Comparison of ENCODE assay signal across 8 cellular contexts in genomic region chr3:122255757-122256439, GRCh38.
DNase-seq lines count a peak whose midpoint lies in the region; ATAC-seq and TF ChIP-seq lines count a peak whose summit lies in the region.

No MANE protein-coding gene starts in this region.

- H3K27me3 ChIP-seq in GM23338 (ENCODE audit: insufficient read depth) = no peaks in the 10 kb centered on the region

- peak; percentile 59 for ATAC-seq in activated CD8-positive, alpha-beta memory T cell treated with anti-CD3 and anti-CD28 coated beads, Interleukin-2, amount 10 ng/mL, durations not matched to agents 7 days and 5 days
- ATAC-seq in GM23338 (no peak), omental fat pad (ENCODE audit: low FRiP score) (no peak)
- peak; percentile 91 for ATAC-seq in stimulated activated effector memory CD8-positive, alpha-beta T cell treated with anti-CD3 and anti-CD28 coated beads, Interleukin-12 subunit alpha, Interleukin-12 subunit beta, amount 100 ng/mL, for 72 hours

- H3K9me2 ChIP-seq in GM23338 (ENCODE audit: insufficient read depth) = peaks cover 7% of the 10 kb centered on the region; the same call in 1 of the 2 replicates

- no peak overlapping the region for H3K4me3 Mint-ChIP-seq in activated CD8-positive, alpha-beta memory T cell treated with anti-CD3 and anti-CD28 coated beads, Interleukin-2, amount 10 ng/mL, durations not matched to agents 7 days and 5 days
- H3K4me3 Mint-ChIP-seq in GM23338 = no peak overlapping the region
- no peak overlapping the region for H3K4me3 Mint-ChIP-seq in stimulated activated effector memory CD8-positive, alpha-beta T cell treated with anti-CD3 and anti-CD28 coated beads, Interleukin-12 subunit alpha, Interleukin-12 subunit beta, amount 100 ng/mL, for 72 hours

- TF ChIP-seq CTCF in GM23338 (conservative IDR thresholded peaks at IDR 0.05; ENCODE audit: low read depth in 2 of 2) = no peak
- TF ChIP-seq CTCF in omental fat pad (IDR thresholded peaks at IDR 0.05) = no peak

- no peak overlapping the region for H3K4me2 ChIP-seq in GM23338

- no peaks in the 10 kb centered on the region for H4K20me1 ChIP-seq in GM23338 (replicated peaks; ENCODE audit: insufficient read depth)

- no peaks in the 10 kb centered on the region for H3K4me1 ChIP-seq in GM23338 (ENCODE audit: insufficient read depth)

- no peak for DNase-seq in activated CD8-positive, alpha-beta memory T cell treated with anti-CD3 and anti-CD28 coated beads, Interleukin-2, amount 10 ng/mL, durations not matched to agents 7 days and 5 days
- no peak for DNase-seq in activated CD8-positive, alpha-beta memory T cell treated with anti-CD3 and anti-CD28 coated beads, Interleukin-2, amount 50 U/mL, for 48 hours
- DNase-seq in GM23338 (ENCODE audit: low spot score) (no peak), M059J (ENCODE audit: low read depth) (peak; percentile 18), omental fat pad (ENCODE audit: low spot score) (no peak), NCI-H82 (lab: John Stamatoyannopoulos, UW) (no peak)
- no peak for DNase-seq in stimulated activated effector memory CD8-positive, alpha-beta T cell treated with anti-CD3 and anti-CD28 coated beads, Interleukin-12 subunit alpha, Interleukin-12 subunit beta, amount 100 ng/mL, for 72 hours (ENCODE audit: low spot score in 2 of 2)
- DNase-seq in activated naive CD4-positive, alpha-beta T cell (lab: John Stamatoyannopoulos, UW) = no peak

- H3K4me1 Mint-ChIP-seq in activated CD8-positive, alpha-beta memory T cell treated with anti-CD3 and anti-CD28 coated beads, Interleukin-2, amount 10 ng/mL, durations not matched to agents 7 days and 5 days = peaks cover 20% of the 10 kb centered on the region
- H3K4me1 Mint-ChIP-seq in GM23338 = no peaks in the 10 kb centered on the region
- H3K4me1 Mint-ChIP-seq in stimulated activated effector memory CD8-positive, alpha-beta T cell treated with anti-CD3 and anti-CD28 coated beads, Interleukin-12 subunit alpha, Interleukin-12 subunit beta, amount 100 ng/mL, for 72 hours = peaks cover 26% of the 10 kb centered on the region

- no peak overlapping the region for H3K27ac ChIP-seq in GM23338 (ENCODE audit: low read depth)

- no peaks in the 10 kb centered on the region for H3K79me2 ChIP-seq in GM23338 (replicated peaks; ENCODE audit: insufficient read depth)

- no peak overlapping the region for H3K4me3 ChIP-seq in GM23338

- H3F3A ChIP-seq in GM23338 (replicated peaks; ENCODE audit: low read depth) = no peaks in the 10 kb centered on the region

- no peaks in the 10 kb centered on the region for H3K9me3 Mint-ChIP-seq in activated CD8-positive, alpha-beta memory T cell treated with anti-CD3 and anti-CD28 coated beads, Interleukin-2, amount 10 ng/mL, durations not matched to agents 7 days and 5 days (ENCODE audit: low read depth)
- no peaks in the 10 kb centered on the region for H3K9me3 Mint-ChIP-seq in GM23338
- no peaks in the 10 kb centered on the region for H3K9me3 Mint-ChIP-seq in stimulated activated effector memory CD8-positive, alpha-beta T cell treated with anti-CD3 and anti-CD28 coated beads, Interleukin-12 subunit alpha, Interleukin-12 subunit beta, amount 100 ng/mL, for 72 hours

- no peaks in the 10 kb centered on the region for H3K36me3 Mint-ChIP-seq in activated CD8-positive, alpha-beta memory T cell treated with anti-CD3 and anti-CD28 coated beads, Interleukin-2, amount 10 ng/mL, durations not matched to agents 7 days and 5 days
- H3K36me3 Mint-ChIP-seq in GM23338 (ENCODE audit: low read depth) = no peaks in the 10 kb centered on the region
- no peaks in the 10 kb centered on the region for H3K36me3 Mint-ChIP-seq in stimulated activated effector memory CD8-positive, alpha-beta T cell treated with anti-CD3 and anti-CD28 coated beads, Interleukin-12 subunit alpha, Interleukin-12 subunit beta, amount 100 ng/mL, for 72 hours

- CTCF ChIA-PET in activated CD8-positive, alpha-beta memory T cell treated with anti-CD3 and anti-CD28 coated beads, Interleukin-2, amount 10 ng/mL, durations not matched to agents 7 days and 5 days (lab: Charles Lee) = interaction anchor here (0.8 to 4.6 kb wide), 5 partner anchors 10 to 709 kb away, joined by 3 to 29 read pairs (median 3); no protein-coding TSS in a partner anchor

- H2AFZ ChIP-seq in GM23338 = no peak overlapping the region

- H3K27ac Mint-ChIP-seq in activated CD8-positive, alpha-beta memory T cell treated with anti-CD3 and anti-CD28 coated beads, Interleukin-2, amount 10 ng/mL, durations not matched to agents 7 days and 5 days = no peak overlapping the region
- peak overlapping the region; percentile 26; the same call in 1 of the 2 replicates for H3K27ac Mint-ChIP-seq in GM23338
- H3K27ac Mint-ChIP-seq in stimulated activated effector memory CD8-positive, alpha-beta T cell treated with anti-CD3 and anti-CD28 coated beads, Interleukin-12 subunit alpha, Interleukin-12 subunit beta, amount 100 ng/mL, for 72 hours = peak overlapping the region; percentile 38

- peaks cover 4% of the 10 kb centered on the region for H3K27me3 Mint-ChIP-seq in activated CD8-positive, alpha-beta memory T cell treated with anti-CD3 and anti-CD28 coated beads, Interleukin-2, amount 10 ng/mL, durations not matched to agents 7 days and 5 days
- peaks cover 2% of the 10 kb centered on the region for H3K27me3 Mint-ChIP-seq in GM23338 (ENCODE audit: insufficient read depth, low read depth, poor library complexity)

- no peaks in the 10 kb centered on the region for H3K36me3 ChIP-seq in GM23338 (ENCODE audit: insufficient read depth)

TF ChIP-seq in GM23338, 12 proteins besides CTCF, POLR2A, EP300 and RAD21 (continues in another document):
- TF ChIP-seq POLR2AphosphoS5 (IDR thresholded peaks at IDR 0.05; ENCODE audit: low read depth) = no peak
- no peak for TF ChIP-seq ZNF331 (CRISPR knock-in tag; IDR thresholded peaks at IDR 0.05; ENCODE audit: low read depth)
- no peak for TF ChIP-seq CREB1 (CRISPR knock-in tag; IDR thresholded peaks at IDR 0.05; ENCODE audit: low read depth)
- TF ChIP-seq JUNB (IDR thresholded peaks at IDR 0.05; ENCODE audit: unreplicated experiment) = no peak
- no peak for TF ChIP-seq EZH2 (IDR thresholded peaks at IDR 0.05; ENCODE audit: low read depth, unreplicated experiment)
- TF ChIP-seq, protein P1, sequence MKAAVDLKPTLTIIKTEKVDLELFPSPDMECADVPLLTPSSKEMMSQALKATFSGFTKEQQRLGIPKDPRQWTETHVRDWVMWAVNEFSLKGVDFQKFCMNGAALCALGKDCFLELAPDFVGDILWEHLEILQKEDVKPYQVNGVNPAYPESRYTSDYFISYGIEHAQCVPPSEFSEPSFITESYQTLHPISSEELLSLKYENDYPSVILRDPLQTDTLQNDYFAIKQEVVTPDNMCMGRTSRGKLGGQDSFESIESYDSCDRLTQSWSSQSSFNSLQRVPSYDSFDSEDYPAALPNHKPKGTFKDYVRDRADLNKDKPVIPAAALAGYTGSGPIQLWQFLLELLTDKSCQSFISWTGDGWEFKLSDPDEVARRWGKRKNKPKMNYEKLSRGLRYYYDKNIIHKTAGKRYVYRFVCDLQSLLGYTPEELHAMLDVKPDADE (IDR thresholded peaks at IDR 0.05) = no peak
- no peak for TF ChIP-seq STAT1 (IDR thresholded peaks at IDR 0.05; ENCODE audit: unreplicated experiment)
- no peak for TF ChIP-seq NANOG (IDR thresholded peaks at IDR 0.05; ENCODE audit: borderline replicate concordance)

Comparison
In these comparisons a context has a peak if more than half of its experiments do, and no peak if none do; other contexts are left out.
1. ATAC-seq: peak in activated CD8-positive, alpha-beta memory T cell treated with anti-CD3 and anti-CD28 coated beads, Interleukin-2, amount 10 ng/mL, durations not matched to agents 7 days and 5 days (single experiment) and stimulated activated effector memory CD8-positive, alpha-beta T cell treated with anti-CD3 and anti-CD28 coated beads, Interleukin-12 subunit alpha, Interleukin-12 subunit beta, amount 100 ng/mL, for 72 hours (single experiment); none in GM23338 (single experiment) and omental fat pad (single experiment).